ENCODE assay signal across 8 cellular contexts in genomic region chr7:116671681-116672595, GRCh38. TPM values are rescaled to one million over a fixed set of nuclear protein-coding genes. Genes with fewer than 3 reads are reported as not detected.
DNase-seq lines count a peak whose midpoint lies in the region; ATAC-seq and TF ChIP-seq lines count a peak whose summit lies in the region.

MET (plus strand) TSS chr7:116672196; CDS start chr7:116699085, 26,889 bp downstream.

- peaks cover 68% of the 10 kb centered on the region for H3K27me3 Mint-ChIP-seq in activated CD4-positive, alpha-beta T cell treated with anti-CD3 and anti-CD28 coated beads, Interleukin-2, amount 10 ng/mL, durations not matched to agents 7 days and 5 days
- H3K27me3 Mint-ChIP-seq in stimulated activated memory B cell treated with anti-CD40 and anti-IgM and Interleukin-4, amounts not matched to agents 10 μg/mL and 1 μg/mL and 100 μg/mL, for 72 hours, result peaks cover 65% of the 10 kb centered on the region

- H3K27ac Mint-ChIP-seq in activated CD4-positive, alpha-beta T cell treated with anti-CD3 and anti-CD28 coated beads, Interleukin-2, amount 10 ng/mL, durations not matched to agents 7 days and 5 days, result no peak within 1 kb of the TSS
- peak within 1 kb of the TSS; percentile 60 for H3K27ac Mint-ChIP-seq in stimulated activated memory B cell treated with anti-CD40 and anti-IgM and Interleukin-4, amounts not matched to agents 10 μg/mL and 1 μg/mL and 100 μg/mL, for 72 hours

- peak within 1 kb of the TSS; percentile 72 for H3K4me3 Mint-ChIP-seq in activated CD4-positive, alpha-beta T cell treated with anti-CD3 and anti-CD28 coated beads, Interleukin-2, amount 10 ng/mL, durations not matched to agents 7 days and 5 days
- peak within 1 kb of the TSS; percentile 80 for H3K4me3 Mint-ChIP-seq in stimulated activated memory B cell treated with anti-CD40 and anti-IgM and Interleukin-4, amounts not matched to agents 10 μg/mL and 1 μg/mL and 100 μg/mL, for 72 hours

- in situ Hi-C loops in GM13976 (cut with MboI; ENCODE audit: low sequenced_read_pairs, unreplicated experiment), result no loop called here

- H3K36me3 Mint-ChIP-seq in activated CD4-positive, alpha-beta T cell treated with anti-CD3 and anti-CD28 coated beads, Interleukin-2, amount 10 ng/mL, durations not matched to agents 7 days and 5 days (ENCODE audit: low read depth), result no peaks in the 10 kb centered on the region
- H3K36me3 Mint-ChIP-seq in stimulated activated memory B cell treated with anti-CD40 and anti-IgM and Interleukin-4, amounts not matched to agents 10 μg/mL and 1 μg/mL and 100 μg/mL, for 72 hours, result no peaks in the 10 kb centered on the region

- CTCF ChIA-PET in activated CD4-positive, alpha-beta T cell treated with anti-CD3 and anti-CD28 coated beads, Interleukin-2, amount 10 ng/mL, durations not matched to agents 7 days and 5 days (lab: Charles Lee), result interaction anchor here (0.6 to 0.7 kb wide), 2 partner anchors 13 to 130 kb away, joined by 3 read pairs; no protein-coding TSS in a partner anchor

- ATAC-seq in HG02840 (IDR thresholded peaks at IDR 0.05; ENCODE audit: low FRiP score, unreplicated experiment), result peak; percentile 93
- peak; percentile 92 for ATAC-seq in stimulated activated memory B cell treated with anti-CD40 and anti-IgM and Interleukin-4, amounts not matched to agents 10 μg/mL and 1 μg/mL and 100 μg/mL, for 72 hours

- peak within 1 kb of the TSS; percentile 99 for H3K4me3 ChIP-seq in epithelial cell of esophagus (ENCODE audit: low read length)

- peak within 1 kb of the TSS; percentile 37; the same call in 1 of the 2 replicates for H3K27ac ChIP-seq in 22Rv1

- DNase-seq in GM13976 (ENCODE audit: low spot score), result peak; percentile 80
- DNase-seq in NCI-H146 (lab: John Stamatoyannopoulos, UW), result peak; percentile 64
- DNase-seq in activated CD4-positive, alpha-beta T cell treated with anti-CD3 and anti-CD28 coated beads, Interleukin-2, amount 10 ng/mL, durations not matched to agents 7 days and 5 days, result peak; percentile 39
- DNase-seq in epithelial cell of esophagus (ENCODE audit: low read depth), result peak; percentile 95
- peak; percentile 92 for DNase-seq in mesenteric fat pad (ENCODE audit: low spot score)

- POLR2A ChIA-PET in activated CD4-positive, alpha-beta T cell treated with anti-CD3 and anti-CD28 coated beads, Interleukin-2, amount 10 ng/mL, durations not matched to agents 7 days and 5 days (lab: Charles Lee), result no interaction called here

- TF ChIP-seq CTCF in 22Rv1 (IDR thresholded peaks at IDR 0.05) (peak; percentile 79), GM13976 (IDR thresholded peaks at IDR 0.05; ENCODE audit: borderline replicate concordance, control extremely low read depth, extremely low read depth, insufficient read depth, missing control alignments) (peak; percentile 38), epithelial cell of esophagus (IDR thresholded peaks at IDR 0.05; ENCODE audit: insufficient read depth, low read depth, low read length, missing control alignments) (peak; percentile 65)

- no peaks in the 10 kb centered on the region for H3K9me3 Mint-ChIP-seq in activated CD4-positive, alpha-beta T cell treated with anti-CD3 and anti-CD28 coated beads, Interleukin-2, amount 10 ng/mL, durations not matched to agents 7 days and 5 days
- no peaks in the 10 kb centered on the region for H3K9me3 Mint-ChIP-seq in stimulated activated memory B cell treated with anti-CD40 and anti-IgM and Interleukin-4, amounts not matched to agents 10 μg/mL and 1 μg/mL and 100 μg/mL, for 72 hours

- peaks cover 9% of the 10 kb centered on the region for H3K4me1 Mint-ChIP-seq in activated CD4-positive, alpha-beta T cell treated with anti-CD3 and anti-CD28 coated beads, Interleukin-2, amount 10 ng/mL, durations not matched to agents 7 days and 5 days
- peaks cover 14% of the 10 kb centered on the region for H3K4me1 Mint-ChIP-seq in stimulated activated memory B cell treated with anti-CD40 and anti-IgM and Interleukin-4, amounts not matched to agents 10 μg/mL and 1 μg/mL and 100 μg/mL, for 72 hours

RNA-seq across cellular contexts. Expression of gene MET, which starts in this region (rescaled TPM):
- under 1 TPM; 0.21 to 0.22 TPM for total RNA-seq in activated CD4-positive, alpha-beta T cell treated with anti-CD3 and anti-CD28 coated beads, Interleukin-2, amount 10 ng/mL, durations not matched to agents 7 days and 5 days
- total RNA-seq in mesenteric fat pad, result 18.4 TPM

Comparison
In these comparisons a context has a peak if more than half of its experiments do, and no peak if none do; other contexts are left out.
1. Peak in every context shown above with its lines: DNase-seq, ATAC-seq, H3K4me3 ChIP-seq and H3K27ac ChIP-seq.
2. RNA of gene MET (total RNA-seq): 18.4 TPM in mesenteric fat pad (single experiment); 0.21 to 0.22 TPM in activated CD4-positive, alpha-beta T cell treated with anti-CD3 and anti-CD28 coated beads, Interleukin-2, amount 10 ng/mL, durations not matched to agents 7 days and 5 days; every median in the first group is over 10 times any median in the second.
3. Peak in DNase-seq in activated CD4-positive, alpha-beta T cell treated with anti-CD3 and anti-CD28 coated beads, Interleukin-2, amount 10 ng/mL, durations not matched to agents 7 days and 5 days; RNA of the gene not detected or under 1 TPM.
4. DNase-seq: peak in every context shown above with its lines; median percentile 95 in epithelial cell of esophagus; 92 in mesenteric fat pad; 80 in GM13976; 64 in NCI-H146; 39 in activated CD4-positive, alpha-beta T cell treated with anti-CD3 and anti-CD28 coated beads, Interleukin-2, amount 10 ng/mL, durations not matched to agents 7 days and 5 days.